Comparison of ENCODE assay signal across 18 cellular contexts in genomic region chr14:38128640-38129039, GRCh38.
DNase-seq lines count a peak whose midpoint lies in the region; ATAC-seq and TF ChIP-seq lines count a peak whose summit lies in the region.
"Had no signal": no experiment of that assay in that cellular context is flagged by ENCODE, and none has a peak within 500 bp of the region (broad histone marks: within the 10 kb centered on the region; RNA-seq: fewer than 3 reads in every experiment).

No MANE protein-coding gene starts in this region.

- no peak overlapping the region for H2BK120ac ChIP-seq in IMR-90 (ENCODE audit: low read depth, low read length)
- H2BK120ac ChIP-seq in mesenchymal stem cell (ENCODE audit: low read depth, low read length) = no peak overlapping the region

- H4K91ac ChIP-seq in IMR-90 (ENCODE audit: insufficient read depth, low read depth, low read length) (no peak overlapping the region), mesenchymal stem cell (ENCODE audit: low read length) (no peak overlapping the region)

- H2AK5ac ChIP-seq in IMR-90 (ENCODE audit: low read depth, low read length) (no peak overlapping the region), mesenchymal stem cell (ENCODE audit: low read length, severe bottlenecking) (no peak overlapping the region)

- H3K4me2 ChIP-seq in IMR-90 (ENCODE audit: low read depth, low read length) = no peak overlapping the region
- H3K4me2 ChIP-seq in OCI-LY7 (ENCODE audit: low read length) = peak overlapping the region; percentile 75
- no peak overlapping the region for H3K4me2 ChIP-seq in mesenchymal stem cell (ENCODE audit: low read length, poor library complexity, severe bottlenecking)
- H3K4me2 ChIP-seq: BLaER1, GM23338 had no signal

- H3K23ac ChIP-seq in IMR-90 (ENCODE audit: low read depth, low read length) = no peak overlapping the region
- no peak overlapping the region for H3K23ac ChIP-seq in mesenchymal stem cell (ENCODE audit: low read length in 2 of 2)

- DNase-seq in CD8-positive, alpha-beta memory T cell = no peak
- no peak for DNase-seq in IMR-90
- DNase-seq in OCI-LY7 (ENCODE audit: low spot score) = no peak
- no peak for DNase-seq in mesenchymal stem cell
- no peak for DNase-seq in epidermal melanocyte (ENCODE audit: insufficient read length, low spot score)
- no peak for DNase-seq in activated CD4-positive, alpha-beta T cell treated with anti-CD3 and anti-CD28 coated beads for 1 hour
- DNase-seq in hypothalamus (lab: John Stamatoyannopoulos, UW) = no peak
- DNase-seq: Calu3; CD4-positive, CD25-positive, alpha-beta regulatory T cell; COR-L47; DMS53; DMS79 treated with DMSO at 0.1 percent for 48 hours; HFFc6 had no signal

- no peak overlapping the region for H2BK20ac ChIP-seq in IMR-90 (ENCODE audit: low read depth, low read length)

- peaks cover 18 to 37% (median 36%) of the 10 kb centered on the region in 3 donors for H3K4me1 Mint-ChIP-seq in CD8-positive, alpha-beta memory T cell

- no peaks in the 10 kb centered on the region for H3K79me2 ChIP-seq in OCI-LY7 (ENCODE audit: insufficient read depth, low read depth, low read length)

- H3K4ac ChIP-seq in IMR-90 (ENCODE audit: low read depth, low read length) = no peak overlapping the region
- H3K4ac ChIP-seq in mesenchymal stem cell (ENCODE audit: low read depth in 1 of 2, low read length in 2 of 2) = no peak overlapping the region

- no peaks in the 10 kb centered on the region for H3K9me3 Mint-ChIP-seq in CD8-positive, alpha-beta memory T cell
- H3K9me3 Mint-ChIP-seq: CD4-positive, CD25-positive, alpha-beta regulatory T cell; GM23338; HFFc6 had no signal

- no peak overlapping the region for H2BK12ac ChIP-seq in mesenchymal stem cell (ENCODE audit: low read length in 2 of 2)

- no peak overlapping the region for H3K27ac ChIP-seq in CD8-positive, alpha-beta memory T cell (ENCODE audit: low read depth, low read length)
- H3K27ac ChIP-seq in IMR-90 (ENCODE audit: insufficient read depth, low read length) (no peak overlapping the region), OCI-LY7 (ENCODE audit: low read depth, low read length, poor library complexity, severe bottlenecking) (peak overlapping the region; percentile 97), mesenchymal stem cell (ENCODE audit: low read length, poor library complexity, severe bottlenecking) (no peak overlapping the region)
- H3K27ac ChIP-seq: BLaER1, C4-2B had no signal

- intact Hi-C loops in IMR-90 (cut with micrococcal nuclease) = no loop called here
- intact Hi-C loops in OCI-LY7 (cut with micrococcal nuclease; ENCODE audit: unreplicated experiment) = loop anchor here (10.0 kb wide), 2 partner anchors 986 to 1046 kb away; partner anchors contain the start of genes GEMIN2, PNN and TRAPPC6B

- TF ChIP-seq CTCF in IMR-90 (conservative IDR thresholded peaks at IDR 0.05; ENCODE audit: low read depth, low read length) = no peak
- no peak for TF ChIP-seq CTCF in OCI-LY7 (conservative IDR thresholded peaks at IDR 0.05; ENCODE audit: low read length)

- H2BK15ac ChIP-seq in IMR-90 (ENCODE audit: low read depth, low read length) (no peak overlapping the region), mesenchymal stem cell (ENCODE audit: low read depth, poor library complexity, severe bottlenecking) (peak overlapping the region; percentile 52)

- no peaks in the 10 kb centered on the region for H3K9me3 ChIP-seq in CD8-positive, alpha-beta memory T cell (ENCODE audit: low read length)
- H3K9me3 ChIP-seq in IMR-90 (ENCODE audit: control insufficient read depth, insufficient read depth, low read length) = no peaks in the 10 kb centered on the region
- peaks cover 47% of the 10 kb centered on the region for H3K9me3 ChIP-seq in OCI-LY7 (ENCODE audit: low read length)
- H3K9me3 ChIP-seq in mesenchymal stem cell (ENCODE audit: control insufficient read depth, low read length) = no peaks in the 10 kb centered on the region
- H3K9me3 ChIP-seq: BLaER1, HAP-1 had no signal

- H3K79me1 ChIP-seq in IMR-90 (ENCODE audit: low read depth in 1 of 2, low read length in 2 of 2) (no peaks in the 10 kb centered on the region), mesenchymal stem cell (replicated peaks; ENCODE audit: low read length, poor library complexity, severe bottlenecking) (no peaks in the 10 kb centered on the region)

- H3K56ac ChIP-seq in IMR-90 (ENCODE audit: extremely low read depth, insufficient read depth, low read length) = no peak overlapping the region

- H4K20me1 ChIP-seq in IMR-90 (ENCODE audit: insufficient read depth, low read length) (no peaks in the 10 kb centered on the region), OCI-LY7 (ENCODE audit: insufficient read depth, low read length) (no peaks in the 10 kb centered on the region)
- H4K20me1 ChIP-seq: BLaER1 had no signal

- H3K36me3 Mint-ChIP-seq in CD8-positive, alpha-beta memory T cell = no peaks in the 10 kb centered on the region
- H3K36me3 Mint-ChIP-seq: CD4-positive, CD25-positive, alpha-beta regulatory T cell had no signal

- H3K4me3 ChIP-seq in CD8-positive, alpha-beta memory T cell (ENCODE audit: low read length) = no peak overlapping the region
- H3K4me3 ChIP-seq in IMR-90 (ENCODE audit: insufficient read depth, low read depth, low read length) (no peak overlapping the region), OCI-LY7 (ENCODE audit: low read depth, low read length, poor library complexity, severe bottlenecking) (peak overlapping the region; percentile 50), mesenchymal stem cell (ENCODE audit: insufficient read depth in 1 of 2, low read depth in 1 of 2, low read length in 2 of 2) (no peak overlapping the region)
- H3K4me3 ChIP-seq: BLaER1, GM23338, HAP-1 had no signal

- H3K18ac ChIP-seq in IMR-90 (ENCODE audit: low read depth, low read length) (no peak overlapping the region), mesenchymal stem cell (ENCODE audit: low read depth in 1 of 2, low read length in 2 of 2) (no peak overlapping the region)

- no peaks in the 10 kb centered on the region for H3K27me3 Mint-ChIP-seq in CD8-positive, alpha-beta memory T cell
- H3K27me3 Mint-ChIP-seq: B cell; CD4-positive, CD25-positive, alpha-beta regulatory T cell had no signal

- peaks cover 23% of the 10 kb centered on the region for H3K4me1 ChIP-seq in CD8-positive, alpha-beta memory T cell (ENCODE audit: insufficient read depth, low read length)
- H3K4me1 ChIP-seq in IMR-90 (ENCODE audit: control insufficient read depth, insufficient read depth, low read length) (no peaks in the 10 kb centered on the region; the same call in 1 of the 2 replicates), OCI-LY7 (ENCODE audit: insufficient read depth, low read length, poor library complexity, severe bottlenecking) (peaks cover 73% of the 10 kb centered on the region), mesenchymal stem cell (ENCODE audit: control insufficient read depth, insufficient read depth, low read depth, low read length) (peaks cover 3% of the 10 kb centered on the region)
- H3K4me1 ChIP-seq: HAP-1 had no signal

- in situ Hi-C loops in IMR-90 (cut with MboI; ENCODE audit: low sequenced_read_pairs) = no loop called here

- H3K36me3 ChIP-seq in CD8-positive, alpha-beta memory T cell (ENCODE audit: insufficient read depth, low read length) = no peaks in the 10 kb centered on the region
- H3K36me3 ChIP-seq in IMR-90 (ENCODE audit: control insufficient read depth, insufficient read depth, low read length) (no peaks in the 10 kb centered on the region), OCI-LY7 (ENCODE audit: insufficient read depth, low read length) (peaks cover 54% of the 10 kb centered on the region), mesenchymal stem cell (ENCODE audit: control insufficient read depth in 1 of 2, insufficient read depth in 2 of 2, low read depth in 1 of 2, low read length in 2 of 2) (no peaks in the 10 kb centered on the region)
- H3K36me3 ChIP-seq: BLaER1, HAP-1 had no signal

- H3K14ac ChIP-seq in IMR-90 (replicated peaks; ENCODE audit: low read depth, low read length) = no peak overlapping the region
- no peak overlapping the region for H3K14ac ChIP-seq in mesenchymal stem cell (ENCODE audit: low read length in 2 of 2)

- H3K27me3 ChIP-seq in CD8-positive, alpha-beta memory T cell (ENCODE audit: insufficient read depth, low read length, poor library complexity, severe bottlenecking) = no peaks in the 10 kb centered on the region
- no peaks in the 10 kb centered on the region for H3K27me3 ChIP-seq in IMR-90 (ENCODE audit: control insufficient read depth, insufficient read depth, low read length)
- no peaks in the 10 kb centered on the region for H3K27me3 ChIP-seq in mesenchymal stem cell (ENCODE audit: control insufficient read depth in 1 of 2, insufficient read depth in 1 of 2, low read length in 2 of 2)
- H3K27me3 ChIP-seq: BLaER1 had no signal

- no peak overlapping the region for H2AK9ac ChIP-seq in IMR-90 (replicated peaks; ENCODE audit: low read depth, low read length, poor library complexity)

- BruUV-seq in IMR-90 (replicated peaks; lab: Mats Ljungman, UMichigan) (no TSS peak), OCI-LY7 (replicated peaks; lab: Mats Ljungman, UMichigan) (no TSS peak)

- H4K8ac ChIP-seq in IMR-90 (ENCODE audit: low read depth in 2 of 2, low read length in 2 of 2) = no peak overlapping the region
- H4K8ac ChIP-seq in mesenchymal stem cell (ENCODE audit: low read length) = no peak overlapping the region

- H3K9me1 ChIP-seq in IMR-90 (ENCODE audit: insufficient read depth, low read length) = no peaks in the 10 kb centered on the region

- peak overlapping the region in 5 of 8 donors; percentile 42 to 96 (median 51) for H3K27ac Mint-ChIP-seq in CD8-positive, alpha-beta memory T cell
- H3K27ac Mint-ChIP-seq: B cell, GM23338, HFFc6 had no signal

- no peak for ATAC-seq in IMR-90 (ENCODE audit: low read depth)
- ATAC-seq: GM23338 had no signal

- H3K9ac ChIP-seq in IMR-90 (ENCODE audit: low read depth, low read length) (no peak overlapping the region), mesenchymal stem cell (ENCODE audit: low read length) (no peak overlapping the region)
- H3K9ac ChIP-seq: BLaER1 had no signal

- CTCF ChIA-PET in CD8-positive, alpha-beta memory T cell (lab: Charles Lee) = no interaction called here
- CTCF ChIA-PET in IMR-90 (lab: Yijun Ruan, JAX) = interaction anchor here (1.0 kb wide), 1 partner anchor 10 kb away, joined by 3 read pairs; no protein-coding TSS in a partner anchor
- CTCF ChIA-PET in OCI-LY7 (lab: Charles Lee; ENCODE audit: unreplicated experiment) = no interaction called here

- dilution Hi-C loops in IMR-90 (cut with HindIII; ENCODE audit: low sequenced_read_pairs, unreplicated experiment) = no loop called here

- TF ChIP-seq POLR2A in IMR-90 (IDR thresholded peaks at IDR 0.05; ENCODE audit: low read depth, low read length) = no peak

- no peak overlapping the region for H3K4me3 Mint-ChIP-seq in CD8-positive, alpha-beta memory T cell
- H3K4me3 Mint-ChIP-seq: B cell; CD4-positive, CD25-positive, alpha-beta regulatory T cell; GM23338; HFFc6 had no signal

- no peak overlapping the region for H4K5ac ChIP-seq in IMR-90 (ENCODE audit: low read depth, low read length)

- no peak for TF ChIP-seq RAD21 in IMR-90 (IDR thresholded peaks at IDR 0.05; ENCODE audit: low read length)

- H2AFZ ChIP-seq in IMR-90 (replicated peaks; ENCODE audit: low read length, poor library complexity) (peak overlapping the region; percentile 24), OCI-LY7 (ENCODE audit: low read length) (peak overlapping the region; percentile 64; the same call in 1 of the 2 replicates), mesenchymal stem cell (ENCODE audit: low read depth, low read length) (no peak overlapping the region)
- H2AFZ ChIP-seq: GM23338 had no signal

- POLR2A ChIA-PET in CD8-positive, alpha-beta memory T cell (lab: Charles Lee) = no interaction called here
- POLR2A ChIA-PET in IMR-90 (lab: Charles Lee; ENCODE audit: unreplicated experiment) = no interaction called here
- POLR2A ChIA-PET in OCI-LY7 (lab: Charles Lee) = interaction anchor here (0.6 to 9.9 kb wide), 11 partner anchors 13 to 1425 kb away, joined by 3 to 157 read pairs (median 5); no protein-coding TSS in a partner anchor

- no peaks in the 10 kb centered on the region for H3K9me2 ChIP-seq in OCI-LY7 (ENCODE audit: insufficient read depth, low read length)

- H2BK5ac ChIP-seq in IMR-90 (ENCODE audit: low read depth, low read length, poor library complexity, severe bottlenecking) = no peak overlapping the region
- H2BK5ac ChIP-seq in mesenchymal stem cell (ENCODE audit: low read depth, low read length, poor library complexity, severe bottlenecking) = no peak overlapping the region
